Comparison of ENCODE assay signal across 15 cellular contexts in genomic region chr17:78576389-78577112, GRCh38. TPM values are rescaled to one million over a fixed set of nuclear protein-coding genes. Genes with fewer than 3 reads are reported as not detected.
DNase-seq lines count a peak whose midpoint lies in the region; ATAC-seq and TF ChIP-seq lines count a peak whose summit lies in the region.
"Had no signal": no experiment of that assay in that cellular context is flagged by ENCODE, and none has a peak within 500 bp of the region (broad histone marks: within the 10 kb centered on the region; RNA-seq: fewer than 3 reads in every experiment).

No MANE protein-coding gene starts in this region.

- ATAC-seq in GM23338 (no peak), left ventricle myocardium superior (peak; percentile 51), GM18861 (IDR thresholded peaks at IDR 0.05; ENCODE audit: unreplicated experiment) (no peak)
- ATAC-seq: GM12878, HepG2 had no signal

- H3K27me3 ChIP-seq in BLaER1 (no peaks in the 10 kb centered on the region), GM23338 (ENCODE audit: insufficient read depth) (no peaks in the 10 kb centered on the region), osteoblast (ENCODE audit: insufficient read depth, low read length) (no peaks in the 10 kb centered on the region)

- no peak overlapping the region for H3K4me3 ChIP-seq in BLaER1
- H3K4me3 ChIP-seq in GM23338 = no peak overlapping the region
- no peak overlapping the region for H3K4me3 ChIP-seq in osteoblast (ENCODE audit: insufficient read depth, low read length)
- H3K4me3 ChIP-seq: GM12878 had no signal

- no peak overlapping the region for H3K27ac Mint-ChIP-seq in GM23338
- H3K27ac Mint-ChIP-seq: HFFc6 had no signal

- no peaks in the 10 kb centered on the region for H3K79me2 ChIP-seq in GM23338 (replicated peaks; ENCODE audit: insufficient read depth)
- H3K79me2 ChIP-seq in osteoblast (ENCODE audit: insufficient read depth, low read length) = no peaks in the 10 kb centered on the region

- H3K36me3 ChIP-seq in BLaER1 (no peaks in the 10 kb centered on the region), GM23338 (ENCODE audit: insufficient read depth) (no peaks in the 10 kb centered on the region), osteoblast (ENCODE audit: insufficient read depth, low read length) (no peaks in the 10 kb centered on the region)

- peaks cover 22% of the 10 kb centered on the region for H3K27me3 Mint-ChIP-seq in GM23338 (ENCODE audit: insufficient read depth, low read depth, poor library complexity)

- no peak overlapping the region for H3K4me3 Mint-ChIP-seq in GM23338
- H3K4me3 Mint-ChIP-seq: CD4-positive, CD25-positive, alpha-beta regulatory T cell; HFFc6 had no signal

- H3K9me2 ChIP-seq in GM23338 (ENCODE audit: insufficient read depth) = peaks cover 5% of the 10 kb centered on the region; the same call in 1 of the 2 replicates

- H3K4me1 ChIP-seq in BLaER1 (peaks cover 22% of the 10 kb centered on the region), GM23338 (ENCODE audit: insufficient read depth) (peaks cover 8% of the 10 kb centered on the region), osteoblast (ENCODE audit: insufficient read depth, low read length) (no peaks in the 10 kb centered on the region)

- no peak overlapping the region for H3K9ac ChIP-seq in BLaER1

- intact Hi-C loops in left ventricle myocardium superior (cut with micrococcal nuclease) = no loop called here

- TF ChIP-seq CTCF in GM23338 (conservative IDR thresholded peaks at IDR 0.05; ENCODE audit: low read depth in 2 of 2) (no peak), osteoblast (IDR thresholded peaks at IDR 0.05; ENCODE audit: extremely low read depth, low read depth, low read length) (no peak)

- H2AFZ ChIP-seq in GM23338 (0 out of 2 replicates have a peak overlapping the region, but pooled peaks have one; percentile 63), osteoblast (ENCODE audit: low read length) (peak overlapping the region; percentile 31)

- no peaks in the 10 kb centered on the region for H3F3A ChIP-seq in GM23338 (replicated peaks; ENCODE audit: low read depth)

- H3K4me2 ChIP-seq in BLaER1 (peak overlapping the region; percentile 61), GM23338 (no peak overlapping the region), osteoblast (ENCODE audit: insufficient read depth, low read length) (no peak overlapping the region)

- H3K9me3 Mint-ChIP-seq in GM23338 = no peaks in the 10 kb centered on the region; the same call in 2 of the 3 replicates
- H3K9me3 Mint-ChIP-seq: CD4-positive, CD25-positive, alpha-beta regulatory T cell; HFFc6 had no signal

- peaks cover 31% of the 10 kb centered on the region for H3K4me1 Mint-ChIP-seq in GM23338
- H3K4me1 Mint-ChIP-seq: CD4-positive, CD25-positive, alpha-beta regulatory T cell had no signal

- H4K20me1 ChIP-seq in BLaER1 (no peaks in the 10 kb centered on the region), GM23338 (replicated peaks; ENCODE audit: insufficient read depth) (no peaks in the 10 kb centered on the region), osteoblast (ENCODE audit: insufficient read depth, low read length) (no peaks in the 10 kb centered on the region)

- H3K36me3 Mint-ChIP-seq in GM23338 (ENCODE audit: low read depth) = no peaks in the 10 kb centered on the region
- H3K36me3 Mint-ChIP-seq: CD4-positive, CD25-positive, alpha-beta regulatory T cell had no signal

- H3K9me3 ChIP-seq in BLaER1 (no peaks in the 10 kb centered on the region), osteoblast (ENCODE audit: low read depth, low read length) (no peaks in the 10 kb centered on the region)

- DNase-seq in GM23338 (ENCODE audit: low spot score) (no peak), left ventricle myocardium superior (no peak), osteoblast (ENCODE audit: insufficient read length, low spot score, missing footprints) (no peak), COLO829 (ENCODE audit: low spot score) (no peak)
- DNase-seq in stimulated activated CD4-positive, alpha-beta T cell treated with anti-CD3 and anti-CD28 coated beads, Interleukin-2, amount 100 ng/mL, for 48 hours = no peak
- DNase-seq: CD4-positive, CD25-positive, alpha-beta regulatory T cell; DMS79; HCEC 1CT; HFFc6 had no signal

- H3K27ac ChIP-seq in BLaER1 (peak overlapping the region; percentile 63), GM23338 (ENCODE audit: low read depth) (no peak overlapping the region), osteoblast (ENCODE audit: low read depth, low read length) (no peak overlapping the region)

TF ChIP-seq in GM23338, 12 proteins besides CTCF, POLR2A, EP300 and RAD21 (continues in another document):
- TF ChIP-seq CREB1 (CRISPR knock-in tag; IDR thresholded peaks at IDR 0.05; ENCODE audit: low read depth) = no peak
- TF ChIP-seq EZH2 (IDR thresholded peaks at IDR 0.05; ENCODE audit: low read depth, unreplicated experiment) = no peak
- TF ChIP-seq ZNF331 (CRISPR knock-in tag; IDR thresholded peaks at IDR 0.05; ENCODE audit: low read depth) = no peak
- no peak for TF ChIP-seq POLR2AphosphoS5 (IDR thresholded peaks at IDR 0.05; ENCODE audit: low read depth)
- TF ChIP-seq JUNB (IDR thresholded peaks at IDR 0.05; ENCODE audit: unreplicated experiment) = no peak
- TF ChIP-seq ZNF114 (CRISPR knock-in tag; IDR thresholded peaks at IDR 0.05) = no peak
- TF ChIP-seq, protein P1, sequence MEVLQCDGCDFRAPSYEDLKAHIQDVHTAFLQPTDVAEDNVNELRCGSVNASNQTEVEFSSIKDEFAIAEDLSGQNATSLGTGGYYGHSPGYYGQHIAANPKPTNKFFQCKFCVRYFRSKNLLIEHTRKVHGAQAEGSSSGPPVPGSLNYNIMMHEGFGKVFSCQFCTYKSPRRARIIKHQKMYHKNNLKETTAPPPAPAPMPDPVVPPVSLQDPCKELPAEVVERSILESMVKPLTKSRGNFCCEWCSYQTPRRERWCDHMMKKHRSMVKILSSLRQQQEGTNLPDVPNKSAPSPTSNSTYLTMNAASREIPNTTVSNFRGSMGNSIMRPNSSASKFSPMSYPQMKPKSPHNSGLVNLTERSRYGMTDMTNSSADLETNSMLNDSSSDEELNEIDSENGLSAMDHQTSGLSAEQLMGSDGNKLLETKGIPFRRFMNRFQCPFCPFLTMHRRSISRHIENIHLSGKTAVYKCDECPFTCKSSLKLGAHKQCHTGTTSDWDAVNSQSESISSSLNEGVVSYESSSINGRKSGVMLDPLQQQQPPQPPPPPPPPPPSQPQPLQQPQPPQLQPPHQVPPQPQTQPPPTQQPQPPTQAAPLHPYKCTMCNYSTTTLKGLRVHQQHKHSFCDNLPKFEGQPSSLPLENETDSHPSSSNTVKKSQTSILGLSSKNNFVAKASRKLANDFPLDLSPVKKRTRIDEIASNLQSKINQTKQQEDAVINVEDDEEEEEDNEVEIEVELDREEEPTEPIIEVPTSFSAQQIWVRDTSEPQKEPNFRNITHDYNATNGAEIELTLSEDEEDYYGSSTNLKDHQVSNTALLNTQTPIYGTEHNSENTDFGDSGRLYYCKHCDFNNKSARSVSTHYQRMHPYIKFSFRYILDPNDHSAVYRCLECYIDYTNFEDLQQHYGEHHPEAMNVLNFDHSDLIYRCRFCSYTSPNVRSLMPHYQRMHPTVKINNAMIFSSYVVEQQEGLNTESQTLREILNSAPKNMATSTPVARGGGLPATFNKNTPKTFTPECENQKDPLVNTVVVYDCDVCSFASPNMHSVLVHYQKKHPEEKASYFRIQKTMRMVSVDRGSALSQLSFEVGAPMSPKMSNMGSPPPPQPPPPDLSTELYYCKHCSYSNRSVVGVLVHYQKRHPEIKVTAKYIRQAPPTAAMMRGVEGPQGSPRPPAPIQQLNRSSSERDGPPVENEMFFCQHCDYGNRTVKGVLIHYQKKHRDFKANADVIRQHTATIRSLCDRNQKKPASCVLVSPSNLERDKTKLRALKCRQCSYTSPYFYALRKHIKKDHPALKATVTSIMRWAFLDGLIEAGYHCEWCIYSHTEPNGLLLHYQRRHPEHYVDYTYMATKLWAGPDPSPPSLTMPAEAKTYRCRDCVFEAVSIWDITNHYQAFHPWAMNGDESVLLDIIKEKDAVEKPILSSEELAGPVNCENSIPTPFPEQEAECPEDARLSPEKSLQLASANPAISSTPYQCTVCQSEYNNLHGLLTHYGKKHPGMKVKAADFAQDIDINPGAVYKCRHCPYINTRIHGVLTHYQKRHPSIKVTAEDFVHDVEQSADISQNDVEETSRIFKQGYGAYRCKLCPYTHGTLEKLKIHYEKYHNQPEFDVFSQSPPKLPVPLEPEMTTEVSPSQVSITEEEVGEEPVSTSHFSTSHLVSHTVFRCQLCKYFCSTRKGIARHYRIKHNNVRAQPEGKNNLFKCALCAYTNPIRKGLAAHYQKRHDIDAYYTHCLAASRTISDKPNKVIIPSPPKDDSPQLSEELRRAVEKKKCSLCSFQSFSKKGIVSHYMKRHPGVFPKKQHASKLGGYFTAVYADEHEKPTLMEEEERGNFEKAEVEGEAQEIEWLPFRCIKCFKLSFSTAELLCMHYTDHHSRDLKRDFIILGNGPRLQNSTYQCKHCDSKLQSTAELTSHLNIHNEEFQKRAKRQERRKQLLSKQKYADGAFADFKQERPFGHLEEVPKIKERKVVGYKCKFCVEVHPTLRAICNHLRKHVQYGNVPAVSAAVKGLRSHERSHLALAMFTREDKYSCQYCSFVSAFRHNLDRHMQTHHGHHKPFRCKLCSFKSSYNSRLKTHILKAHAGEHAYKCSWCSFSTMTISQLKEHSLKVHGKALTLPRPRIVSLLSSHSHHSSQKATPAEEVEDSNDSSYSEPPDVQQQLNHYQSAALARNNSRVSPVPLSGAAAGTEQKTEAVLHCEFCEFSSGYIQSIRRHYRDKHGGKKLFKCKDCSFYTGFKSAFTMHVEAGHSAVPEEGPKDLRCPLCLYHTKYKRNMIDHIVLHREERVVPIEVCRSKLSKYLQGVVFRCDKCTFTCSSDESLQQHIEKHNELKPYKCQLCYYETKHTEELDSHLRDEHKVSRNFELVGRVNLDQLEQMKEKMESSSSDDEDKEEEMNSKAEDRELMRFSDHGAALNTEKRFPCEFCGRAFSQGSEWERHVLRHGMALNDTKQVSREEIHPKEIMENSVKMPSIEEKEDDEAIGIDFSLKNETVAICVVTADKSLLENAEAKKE (CRISPR knock-in tag; IDR thresholded peaks at IDR 0.05) = no peak
- TF ChIP-seq, protein P2, sequence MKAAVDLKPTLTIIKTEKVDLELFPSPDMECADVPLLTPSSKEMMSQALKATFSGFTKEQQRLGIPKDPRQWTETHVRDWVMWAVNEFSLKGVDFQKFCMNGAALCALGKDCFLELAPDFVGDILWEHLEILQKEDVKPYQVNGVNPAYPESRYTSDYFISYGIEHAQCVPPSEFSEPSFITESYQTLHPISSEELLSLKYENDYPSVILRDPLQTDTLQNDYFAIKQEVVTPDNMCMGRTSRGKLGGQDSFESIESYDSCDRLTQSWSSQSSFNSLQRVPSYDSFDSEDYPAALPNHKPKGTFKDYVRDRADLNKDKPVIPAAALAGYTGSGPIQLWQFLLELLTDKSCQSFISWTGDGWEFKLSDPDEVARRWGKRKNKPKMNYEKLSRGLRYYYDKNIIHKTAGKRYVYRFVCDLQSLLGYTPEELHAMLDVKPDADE (IDR thresholded peaks at IDR 0.05) = no peak
- no peak for TF ChIP-seq STAT1 (IDR thresholded peaks at IDR 0.05; ENCODE audit: unreplicated experiment)
- TF ChIP-seq NANOG (IDR thresholded peaks at IDR 0.05; ENCODE audit: borderline replicate concordance) = no peak

RNA-seq across cellular contexts. Expression of gene DNAH17, which starts 0.6 kb away (rescaled TPM):
- 0.59 and 1.5 TPM in 2 replicates for total RNA-seq in GM23338 (2014; rRNA removed; shearing (Covaris generic))
- 2.0 and 2.2 TPM in 2 replicates for polyA plus RNA-seq in GM23338 (2016; fragmentation: Nextera tagmentation; extraction: Ambion mirVana)
- total RNA-seq in left ventricle myocardium superior (not detected), osteoblast (under 0.01 TPM in 2 replicates)
- total RNA-seq: G401, HFFc6 had no signal
- polyA plus RNA-seq: BJ had no signal
